ENCODE assay signal across 1 cellular context in the genomic region with DNA sequence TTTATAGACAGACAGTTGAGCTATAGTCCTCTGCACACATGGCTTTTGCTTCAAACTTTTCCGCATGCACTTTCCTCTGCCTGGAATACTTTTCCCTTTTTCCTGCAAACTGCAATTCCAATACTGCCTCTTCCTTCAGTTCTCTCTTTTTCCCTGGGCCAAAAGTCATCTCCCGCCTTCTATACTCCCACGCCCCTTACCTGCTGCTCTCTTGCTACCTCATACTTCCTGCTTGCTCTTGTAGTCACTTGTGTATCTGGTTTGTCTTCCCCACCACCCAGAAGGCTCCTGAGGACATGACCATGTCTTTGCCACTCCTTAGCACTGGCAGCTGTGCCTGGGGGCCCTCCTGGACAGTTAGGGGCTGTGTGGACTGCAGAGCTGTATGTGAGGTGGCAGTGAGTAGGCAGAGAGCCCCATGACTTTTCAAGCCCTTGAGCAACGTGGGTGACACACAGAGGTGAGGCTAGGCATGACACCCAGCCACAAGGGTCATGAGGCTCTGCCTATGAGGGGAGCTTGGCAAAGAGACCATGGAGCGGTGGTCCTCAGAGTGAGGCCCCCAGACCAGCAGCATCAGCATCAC.
TF ChIP-seq lines count a peak whose summit lies in the region.

No MANE protein-coding gene starts in this region.

TF ChIP-seq in GM23338, 12 proteins besides CTCF, POLR2A, EP300 and RAD21 (continued from another document):
- TF ChIP-seq ZNF462 (CRISPR knock-in tag; IDR thresholded peaks at IDR 0.05) (no peak), STAT1 (IDR thresholded peaks at IDR 0.05; ENCODE audit: unreplicated experiment) (no peak), POLR2AphosphoS5 (IDR thresholded peaks at IDR 0.05; ENCODE audit: low read depth) (no peak), REST (IDR thresholded peaks at IDR 0.05; ENCODE audit: unreplicated experiment) (no peak)
TF ChIP-seq in GM23338: peak in this region for 0.
